Comparison of ENCODE assay signal across 9 cellular contexts in the genomic region with DNA sequence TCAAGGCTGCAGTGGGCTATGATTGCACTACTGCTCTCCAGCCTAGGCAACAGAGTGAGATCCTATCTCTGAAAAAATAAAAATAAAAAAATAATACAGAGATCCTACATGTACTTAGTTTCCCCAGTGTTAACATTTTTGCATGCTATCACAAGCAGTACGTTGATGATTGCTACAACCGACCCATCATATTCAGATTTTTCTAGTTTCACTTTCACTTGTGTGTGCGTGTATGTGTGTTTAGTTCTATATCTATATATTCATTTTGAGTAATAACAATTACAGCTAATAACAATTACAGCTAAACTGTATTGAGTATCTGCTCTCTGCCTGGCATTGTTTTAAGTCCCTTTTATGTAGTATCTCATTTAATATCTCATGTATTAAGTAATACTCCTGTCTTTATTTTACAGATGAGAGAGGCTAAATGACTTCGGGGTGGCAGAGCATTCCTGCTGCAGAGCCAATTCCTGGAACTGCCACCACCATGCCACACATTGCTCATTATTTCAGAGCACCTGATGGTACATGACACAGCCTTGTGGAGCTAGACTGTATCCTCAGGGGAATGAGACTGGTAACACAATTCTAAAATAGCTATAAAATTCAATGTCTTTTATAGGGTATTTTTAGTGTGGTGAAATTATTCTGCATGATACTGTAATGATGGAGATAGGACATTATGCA.
A peak's percentile ranks its signal among the peaks of the same experiment; 100 is the strongest.
DNase-seq lines count a peak whose midpoint lies in the region; ATAC-seq and TF ChIP-seq lines count a peak whose summit lies in the region.
"Had no signal": no experiment of that assay in that cellular context is flagged by ENCODE, and none has a peak within 500 bp of the region (broad histone marks: within the 10 kb centered on the region; RNA-seq: fewer than 3 reads in every experiment).

No MANE protein-coding gene starts in this region.

- no peaks in the 10 kb centered on the region for H3K36me3 ChIP-seq in osteoblast (ENCODE audit: insufficient read depth, low read length)

- no peak for DNase-seq in activated naive CD4-positive, alpha-beta T cell treated with anti-CD3 and anti-CD28 coated beads, Interleukin-2, amount 50 U/mL, for 72 hours (ENCODE audit: low spot score in 2 of 2)
- peak; percentile 18 for DNase-seq in osteoblast (ENCODE audit: insufficient read length, low spot score, missing footprints)
- no peak for DNase-seq in NCI-H526 (lab: John Stamatoyannopoulos, UW)
- no peak for DNase-seq in nephron progenitor cell
- no peak for DNase-seq in Ammon's horn (ENCODE audit: low spot score)
- DNase-seq: T1000 had no signal

- peaks cover 5% of the 10 kb centered on the region for H3K27me3 Mint-ChIP-seq in nephron progenitor cell (ENCODE audit: low read depth, poor library complexity)

- H3K4me2 ChIP-seq in osteoblast (ENCODE audit: insufficient read depth, low read length), result peak overlapping the region; percentile 18

- H3K36me3 Mint-ChIP-seq in activated naive CD4-positive, alpha-beta T cell treated with anti-CD3 and anti-CD28 coated beads, Interleukin-2, amount 50 U/mL, for 72 hours, result peaks cover 0 to 6% of the 10 kb centered on the region in 2 donors
- H3K36me3 Mint-ChIP-seq in nephron progenitor cell (ENCODE audit: low read depth), result no peaks in the 10 kb centered on the region

- peak overlapping the region; percentile 26 to 63 for H3K27ac Mint-ChIP-seq in activated naive CD4-positive, alpha-beta T cell treated with anti-CD3 and anti-CD28 coated beads, Interleukin-2, amount 50 U/mL, for 72 hours
- H3K27ac Mint-ChIP-seq in nephron progenitor cell, result no peak overlapping the region

- no peak for TF ChIP-seq CTCF in osteoblast (IDR thresholded peaks at IDR 0.05; ENCODE audit: extremely low read depth, low read depth, low read length)
- TF ChIP-seq CTCF in nephron progenitor cell (IDR thresholded peaks at IDR 0.05), result no peak

- ATAC-seq in GM18498 (IDR thresholded peaks at IDR 0.05; ENCODE audit: unreplicated experiment) (peak; percentile 48), HG03280 (IDR thresholded peaks at IDR 0.05; ENCODE audit: unreplicated experiment) (peak; percentile 39), GM18511 (IDR thresholded peaks at IDR 0.05; ENCODE audit: unreplicated experiment) (no peak)
- ATAC-seq in activated naive CD4-positive, alpha-beta T cell treated with anti-CD3 and anti-CD28 coated beads, Interleukin-2, amount 50 U/mL, for 72 hours, result peak; percentile 55 to 66

- no peaks in the 10 kb centered on the region for H3K79me2 ChIP-seq in osteoblast (ENCODE audit: insufficient read depth, low read length)

- H3K27ac ChIP-seq in osteoblast (ENCODE audit: low read depth, low read length), result no peak overlapping the region

- H3K4me1 Mint-ChIP-seq in nephron progenitor cell, result peaks cover 21% of the 10 kb centered on the region

- no peaks in the 10 kb centered on the region for H3K9me3 ChIP-seq in osteoblast (ENCODE audit: low read depth, low read length)

- H3K4me3 ChIP-seq in osteoblast (ENCODE audit: insufficient read depth, low read length), result peak overlapping the region; percentile 20

- H3K4me3 Mint-ChIP-seq in nephron progenitor cell, result no peak overlapping the region

- no peaks in the 10 kb centered on the region for H4K20me1 ChIP-seq in osteoblast (ENCODE audit: insufficient read depth, low read length)

- H2AFZ ChIP-seq in osteoblast (ENCODE audit: low read length), result peak overlapping the region; percentile 32

- H3K4me1 ChIP-seq in osteoblast (ENCODE audit: insufficient read depth, low read length), result no peaks in the 10 kb centered on the region

- peaks cover 0 to 5% of the 10 kb centered on the region in 2 donors for H3K9me3 Mint-ChIP-seq in activated naive CD4-positive, alpha-beta T cell treated with anti-CD3 and anti-CD28 coated beads, Interleukin-2, amount 50 U/mL, for 72 hours
- no peaks in the 10 kb centered on the region for H3K9me3 Mint-ChIP-seq in nephron progenitor cell

- no peaks in the 10 kb centered on the region for H3K27me3 ChIP-seq in osteoblast (ENCODE audit: insufficient read depth, low read length)
